ENCODE assay signal across 8 cellular contexts in genomic region chr16:3938843-3939624, GRCh38.
DNase-seq lines count a peak whose midpoint lies in the region; ATAC-seq and TF ChIP-seq lines count a peak whose summit lies in the region.

No MANE protein-coding gene starts in this region.

- H3K27me3 ChIP-seq in duodenal mucosa (ENCODE audit: control insufficient read depth in 1 of 2, insufficient read depth in 2 of 2, low read length in 2 of 2), result no peaks in the 10 kb centered on the region

- H3K36me3 ChIP-seq in duodenal mucosa (ENCODE audit: control insufficient read depth in 1 of 2, insufficient read depth in 2 of 2, low read length in 2 of 2), result no peaks in the 10 kb centered on the region

- ATAC-seq in GM18867 (IDR thresholded peaks at IDR 0.05; ENCODE audit: unreplicated experiment), result no peak
- no peak for ATAC-seq in HG03196 (IDR thresholded peaks at IDR 0.05; ENCODE audit: unreplicated experiment)

- no peak overlapping the region for H3K27ac ChIP-seq in duodenal mucosa (ENCODE audit: low read depth, low read length)

- no peaks in the 10 kb centered on the region for H3K9me3 ChIP-seq in duodenal mucosa (ENCODE audit: control insufficient read depth in 1 of 2, low read length in 2 of 2)

- no peak overlapping the region for H3K4me3 ChIP-seq in GM12865 (ENCODE audit: low read depth, low read length)
- peak overlapping the region; percentile 63 to 66 for H3K4me3 ChIP-seq in duodenal mucosa (ENCODE audit: low read depth in 1 of 2, low read length in 2 of 2)

- H3K4me1 ChIP-seq in duodenal mucosa (ENCODE audit: control insufficient read depth in 1 of 2, insufficient read depth in 2 of 2, low read length in 2 of 2), result peaks cover 0 to 11% of the 10 kb centered on the region in 2 donors

- H3K9ac ChIP-seq in duodenal mucosa (ENCODE audit: low read depth in 1 of 2, low read length in 2 of 2), result peak overlapping the region in 1 of 2 donors; percentile 38

- DNase-seq in GM12865 (ENCODE audit: low read depth) (peak; percentile 52), NCI-H1048 (lab: John Stamatoyannopoulos, UW) (peak; percentile 23), medulla oblongata (ENCODE audit: extremely low spot score) (peak; percentile 35)
- peak; percentile 41 to 46 for DNase-seq in activated CD4-positive, alpha-beta T cell treated with anti-CD3 and anti-CD28 coated beads, Interleukin-2, amount 50 U/mL, for 24 hours (ENCODE audit: low read depth in 1 of 2, low spot score in 1 of 2)
- DNase-seq in stimulated activated CD8-positive, alpha-beta memory T cell treated with anti-CD3 and anti-CD28 coated beads, Interleukin-12 subunit alpha, Interleukin-12 subunit beta, amount 100 ng/mL, for 4 hours (ENCODE audit: low read depth), result peak; percentile 41

- peak; percentile 82 for TF ChIP-seq CTCF in GM12865 (IDR thresholded peaks at IDR 0.05; ENCODE audit: insufficient read depth, low read depth, low read length, missing control alignments)
